Comparison of ENCODE assay signal across 1 cellular context in the genomic region with DNA sequence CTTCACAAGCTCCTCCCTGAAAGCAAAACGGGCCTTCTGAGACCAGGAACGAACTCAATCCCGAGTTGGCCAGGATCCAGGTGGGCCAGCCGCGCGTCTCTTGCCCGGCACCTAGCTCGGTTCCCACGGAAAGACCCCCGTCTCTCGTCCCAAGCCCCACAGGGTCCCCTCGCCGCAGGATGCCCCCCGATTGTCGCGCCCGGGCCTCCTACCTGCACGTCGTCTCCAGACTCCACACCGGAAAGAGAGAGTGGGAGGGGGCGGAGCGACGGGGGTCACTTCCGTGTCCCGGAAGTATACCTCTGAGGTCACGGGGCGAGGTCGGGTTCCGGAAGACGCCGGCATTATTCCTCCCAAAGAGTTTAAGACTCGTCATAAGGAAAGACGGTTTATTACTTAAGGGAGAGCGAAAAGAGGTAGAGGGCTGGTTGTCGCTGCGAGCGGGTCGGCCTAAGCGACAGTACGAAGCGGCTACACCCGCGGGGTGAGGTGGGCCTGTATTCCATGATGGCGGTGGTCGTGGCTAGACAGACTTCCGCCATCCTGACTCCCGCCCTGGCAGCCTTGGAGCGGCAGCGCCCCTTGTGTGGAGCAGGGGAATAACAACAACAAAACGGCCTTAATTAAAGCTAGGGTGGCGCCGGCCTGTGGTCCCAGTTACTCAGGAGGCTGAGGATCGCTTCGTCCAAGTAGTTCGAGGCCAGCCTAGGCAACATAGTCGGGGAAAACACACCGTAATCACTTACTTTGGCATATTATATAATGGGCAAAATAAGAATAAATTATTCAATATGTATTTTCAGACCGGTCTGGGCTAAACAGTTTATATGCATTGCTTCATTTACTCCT.
A peak's percentile ranks its signal among the peaks of the same experiment; 100 is the strongest.
TF ChIP-seq lines count a peak whose summit lies in the region.

A gene (minus strand): TSS at position 249 of the 849 bp plus-strand sequence. CDS start 2,006 bp downstream, outside the sequence.

TF ChIP-seq in GM12878, 131 proteins besides CTCF, POLR2A, EP300 and RAD21 (continued from another document):
- TF ChIP-seq, protein P1, sequence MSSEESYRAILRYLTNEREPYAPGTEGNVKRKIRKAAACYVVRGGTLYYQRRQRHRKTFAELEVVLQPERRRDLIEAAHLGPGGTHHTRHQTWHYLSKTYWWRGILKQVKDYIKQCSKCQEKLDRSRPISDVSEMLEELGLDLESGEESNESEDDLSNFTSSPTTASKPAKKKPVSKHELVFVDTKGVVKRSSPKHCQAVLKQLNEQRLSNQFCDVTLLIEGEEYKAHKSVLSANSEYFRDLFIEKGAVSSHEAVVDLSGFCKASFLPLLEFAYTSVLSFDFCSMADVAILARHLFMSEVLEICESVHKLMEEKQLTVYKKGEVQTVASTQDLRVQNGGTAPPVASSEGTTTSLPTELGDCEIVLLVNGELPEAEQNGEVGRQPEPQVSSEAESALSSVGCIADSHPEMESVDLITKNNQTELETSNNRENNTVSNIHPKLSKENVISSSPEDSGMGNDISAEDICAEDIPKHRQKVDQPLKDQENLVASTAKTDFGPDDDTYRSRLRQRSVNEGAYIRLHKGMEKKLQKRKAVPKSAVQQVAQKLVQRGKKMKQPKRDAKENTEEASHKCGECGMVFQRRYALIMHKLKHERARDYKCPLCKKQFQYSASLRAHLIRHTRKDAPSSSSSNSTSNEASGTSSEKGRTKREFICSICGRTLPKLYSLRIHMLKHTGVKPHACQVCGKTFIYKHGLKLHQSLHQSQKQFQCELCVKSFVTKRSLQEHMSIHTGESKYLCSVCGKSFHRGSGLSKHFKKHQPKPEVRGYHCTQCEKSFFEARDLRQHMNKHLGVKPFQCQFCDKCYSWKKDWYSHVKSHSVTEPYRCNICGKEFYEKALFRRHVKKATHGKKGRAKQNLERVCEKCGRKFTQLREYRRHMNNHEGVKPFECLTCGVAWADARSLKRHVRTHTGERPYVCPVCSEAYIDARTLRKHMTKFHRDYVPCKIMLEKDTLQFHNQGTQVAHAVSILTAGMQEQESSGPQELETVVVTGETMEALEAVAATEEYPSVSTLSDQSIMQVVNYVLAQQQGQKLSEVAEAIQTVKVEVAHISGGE (CRISPR knock-in tag; IDR thresholded peaks at IDR 0.05): peak; percentile 8; the same call in 1 of the 2 replicates
- TF ChIP-seq EGR1 (IDR thresholded peaks at IDR 0.05; ENCODE audit: borderline replicate concordance in 1 of 2, low read depth in 2 of 2, low read length in 2 of 2) (peak in 1 of 2 experiments; percentile 65; a peak in 2 of 3 replicates), SMAD1 (IDR thresholded peaks at IDR 0.05; ENCODE audit: low read depth, partially characterized antibody) (peak; percentile 86), SMAD5 (IDR thresholded peaks at IDR 0.05; ENCODE audit: low read depth) (peak; percentile 96), FOS (IDR thresholded peaks at IDR 0.05; ENCODE audit: borderline replicate concordance, extremely low read depth, insufficient read length) (no peak), HDAC6 (IDR thresholded peaks at IDR 0.05; ENCODE audit: unreplicated experiment) (peak; percentile 61), CHD2 (IDR thresholded peaks at IDR 0.05; ENCODE audit: borderline replicate concordance, low read depth, low read length) (peak; percentile 55; the same call in 1 of the 2 replicates), MYC (IDR thresholded peaks at IDR 0.05; ENCODE audit: insufficient read depth, insufficient read length, insufficient replicate concordance, low read length, severe bottlenecking) (peak; percentile 92), RUNX3 (IDR thresholded peaks at IDR 0.05; ENCODE audit: low read length) (peak; percentile 78), GABPA (IDR thresholded peaks at IDR 0.05; ENCODE audit: low read depth) (peak; percentile 98)
- TF ChIP-seq, protein P2, sequence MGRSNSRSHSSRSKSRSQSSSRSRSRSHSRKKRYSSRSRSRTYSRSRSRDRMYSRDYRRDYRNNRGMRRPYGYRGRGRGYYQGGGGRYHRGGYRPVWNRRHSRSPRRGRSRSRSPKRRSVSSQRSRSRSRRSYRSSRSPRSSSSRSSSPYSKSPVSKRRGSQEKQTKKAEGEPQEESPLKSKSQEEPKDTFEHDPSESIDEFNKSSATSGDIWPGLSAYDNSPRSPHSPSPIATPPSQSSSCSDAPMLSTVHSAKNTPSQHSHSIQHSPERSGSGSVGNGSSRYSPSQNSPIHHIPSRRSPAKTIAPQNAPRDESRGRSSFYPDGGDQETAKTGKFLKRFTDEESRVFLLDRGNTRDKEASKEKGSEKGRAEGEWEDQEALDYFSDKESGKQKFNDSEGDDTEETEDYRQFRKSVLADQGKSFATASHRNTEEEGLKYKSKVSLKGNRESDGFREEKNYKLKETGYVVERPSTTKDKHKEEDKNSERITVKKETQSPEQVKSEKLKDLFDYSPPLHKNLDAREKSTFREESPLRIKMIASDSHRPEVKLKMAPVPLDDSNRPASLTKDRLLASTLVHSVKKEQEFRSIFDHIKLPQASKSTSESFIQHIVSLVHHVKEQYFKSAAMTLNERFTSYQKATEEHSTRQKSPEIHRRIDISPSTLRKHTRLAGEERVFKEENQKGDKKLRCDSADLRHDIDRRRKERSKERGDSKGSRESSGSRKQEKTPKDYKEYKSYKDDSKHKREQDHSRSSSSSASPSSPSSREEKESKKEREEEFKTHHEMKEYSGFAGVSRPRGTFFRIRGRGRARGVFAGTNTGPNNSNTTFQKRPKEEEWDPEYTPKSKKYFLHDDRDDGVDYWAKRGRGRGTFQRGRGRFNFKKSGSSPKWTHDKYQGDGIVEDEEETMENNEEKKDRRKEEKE (IDR thresholded peaks at IDR 0.05): no peak
- TF ChIP-seq, protein P3, sequence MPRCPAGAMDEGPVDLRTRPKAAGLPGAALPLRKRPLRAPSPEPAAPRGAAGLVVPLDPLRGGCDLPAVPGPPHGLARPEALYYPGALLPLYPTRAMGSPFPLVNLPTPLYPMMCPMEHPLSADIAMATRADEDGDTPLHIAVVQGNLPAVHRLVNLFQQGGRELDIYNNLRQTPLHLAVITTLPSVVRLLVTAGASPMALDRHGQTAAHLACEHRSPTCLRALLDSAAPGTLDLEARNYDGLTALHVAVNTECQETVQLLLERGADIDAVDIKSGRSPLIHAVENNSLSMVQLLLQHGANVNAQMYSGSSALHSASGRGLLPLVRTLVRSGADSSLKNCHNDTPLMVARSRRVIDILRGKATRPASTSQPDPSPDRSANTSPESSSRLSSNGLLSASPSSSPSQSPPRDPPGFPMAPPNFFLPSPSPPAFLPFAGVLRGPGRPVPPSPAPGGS (IDR thresholded peaks at IDR 0.05; ENCODE audit: borderline replicate concordance, insufficient read depth, low read depth, low read length, poor library complexity, severe bottlenecking): no peak
- TF ChIP-seq, protein P4, sequence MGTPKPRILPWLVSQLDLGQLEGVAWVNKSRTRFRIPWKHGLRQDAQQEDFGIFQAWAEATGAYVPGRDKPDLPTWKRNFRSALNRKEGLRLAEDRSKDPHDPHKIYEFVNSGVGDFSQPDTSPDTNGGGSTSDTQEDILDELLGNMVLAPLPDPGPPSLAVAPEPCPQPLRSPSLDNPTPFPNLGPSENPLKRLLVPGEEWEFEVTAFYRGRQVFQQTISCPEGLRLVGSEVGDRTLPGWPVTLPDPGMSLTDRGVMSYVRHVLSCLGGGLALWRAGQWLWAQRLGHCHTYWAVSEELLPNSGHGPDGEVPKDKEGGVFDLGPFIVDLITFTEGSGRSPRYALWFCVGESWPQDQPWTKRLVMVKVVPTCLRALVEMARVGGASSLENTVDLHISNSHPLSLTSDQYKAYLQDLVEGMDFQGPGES (IDR thresholded peaks at IDR 0.05): 0 out of 2 replicates have a peak, but pooled peaks have one; percentile 10
- TF ChIP-seq, protein P5, sequence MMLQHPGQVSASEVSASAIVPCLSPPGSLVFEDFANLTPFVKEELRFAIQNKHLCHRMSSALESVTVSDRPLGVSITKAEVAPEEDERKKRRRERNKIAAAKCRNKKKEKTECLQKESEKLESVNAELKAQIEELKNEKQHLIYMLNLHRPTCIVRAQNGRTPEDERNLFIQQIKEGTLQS (IDR thresholded peaks at IDR 0.05; ENCODE audit: borderline replicate concordance, extremely low read depth, low read depth, low read length): 0 out of 2 replicates have a peak, but pooled peaks have one; percentile 19
- TF ChIP-seq, protein P6, sequence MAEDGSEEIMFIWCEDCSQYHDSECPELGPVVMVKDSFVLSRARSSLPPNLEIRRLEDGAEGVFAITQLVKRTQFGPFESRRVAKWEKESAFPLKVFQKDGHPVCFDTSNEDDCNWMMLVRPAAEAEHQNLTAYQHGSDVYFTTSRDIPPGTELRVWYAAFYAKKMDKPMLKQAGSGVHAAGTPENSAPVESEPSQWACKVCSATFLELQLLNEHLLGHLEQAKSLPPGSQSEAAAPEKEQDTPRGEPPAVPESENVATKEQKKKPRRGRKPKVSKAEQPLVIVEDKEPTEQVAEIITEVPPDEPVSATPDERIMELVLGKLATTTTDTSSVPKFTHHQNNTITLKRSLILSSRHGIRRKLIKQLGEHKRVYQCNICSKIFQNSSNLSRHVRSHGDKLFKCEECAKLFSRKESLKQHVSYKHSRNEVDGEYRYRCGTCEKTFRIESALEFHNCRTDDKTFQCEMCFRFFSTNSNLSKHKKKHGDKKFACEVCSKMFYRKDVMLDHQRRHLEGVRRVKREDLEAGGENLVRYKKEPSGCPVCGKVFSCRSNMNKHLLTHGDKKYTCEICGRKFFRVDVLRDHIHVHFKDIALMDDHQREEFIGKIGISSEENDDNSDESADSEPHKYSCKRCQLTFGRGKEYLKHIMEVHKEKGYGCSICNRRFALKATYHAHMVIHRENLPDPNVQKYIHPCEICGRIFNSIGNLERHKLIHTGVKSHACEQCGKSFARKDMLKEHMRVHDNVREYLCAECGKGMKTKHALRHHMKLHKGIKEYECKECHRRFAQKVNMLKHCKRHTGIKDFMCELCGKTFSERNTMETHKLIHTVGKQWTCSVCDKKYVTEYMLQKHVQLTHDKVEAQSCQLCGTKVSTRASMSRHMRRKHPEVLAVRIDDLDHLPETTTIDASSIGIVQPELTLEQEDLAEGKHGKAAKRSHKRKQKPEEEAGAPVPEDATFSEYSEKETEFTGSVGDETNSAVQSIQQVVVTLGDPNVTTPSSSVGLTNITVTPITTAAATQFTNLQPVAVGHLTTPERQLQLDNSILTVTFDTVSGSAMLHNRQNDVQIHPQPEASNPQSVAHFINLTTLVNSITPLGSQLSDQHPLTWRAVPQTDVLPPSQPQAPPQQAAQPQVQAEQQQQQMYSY (CRISPR knock-in tag; IDR thresholded peaks at IDR 0.05): no peak
